20 cellular contexts compared by ENCODE assay signal in the genomic region with DNA sequence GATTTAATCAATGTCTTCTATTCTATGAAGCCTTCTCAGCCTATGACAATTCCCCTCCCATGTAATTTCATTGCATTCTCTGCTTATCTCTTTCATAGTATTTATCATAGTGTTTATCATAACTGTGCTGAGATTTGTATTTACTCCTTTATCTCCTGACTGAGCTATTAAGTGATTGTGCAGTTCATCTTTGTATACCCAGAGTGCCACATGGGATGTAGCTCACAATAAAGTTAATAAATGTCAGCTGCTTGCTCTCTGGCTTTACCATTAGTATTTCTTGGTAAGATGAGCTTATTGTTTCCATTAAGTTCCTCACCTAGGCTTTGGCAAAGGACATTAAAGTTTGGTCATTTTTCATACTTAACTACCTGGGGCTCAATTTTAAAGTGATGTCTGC.
A peak's percentile ranks its signal among the peaks of the same experiment; 100 is the strongest.
DNase-seq lines count a peak whose midpoint lies in the region; ATAC-seq and TF ChIP-seq lines count a peak whose summit lies in the region.
"Had no signal": no experiment of that assay in that cellular context is flagged by ENCODE, and none has a peak within 500 bp of the region (broad histone marks: within the 10 kb centered on the region; RNA-seq: fewer than 3 reads in every experiment).

No MANE protein-coding gene starts in this region.

- DNase-seq in NCI-H2196 (lab: John Stamatoyannopoulos, UW; ENCODE audit: unreplicated experiment), result peak; percentile 43
- no peak for DNase-seq in NCI-H2196 treated with DMSO at 0.1 percent for 48 hours (lab: John Stamatoyannopoulos, UW; ENCODE audit: unreplicated experiment)
- DNase-seq in NCI-H748 treated with DMSO at 0.1 percent for 48 hours (lab: John Stamatoyannopoulos, UW), result peak; percentile 68
- DNase-seq: CD4-positive, CD25-positive, alpha-beta regulatory T cell; DMS53; HCEC 1CT; IMR-90; KG1; MM.1S; NCI-H1694 treated with DMSO at 0.1 percent for 48 hours; NCI-H2081 treated with DMSO at 0.1 percent for 48 hours; NCI-H226; NCI-H524; SIG-M5 had no signal

- TF ChIP-seq CTCF in VCaP (conservative IDR thresholded peaks at IDR 0.05), result no peak

- ATAC-seq in GM21423 (IDR thresholded peaks at IDR 0.05; ENCODE audit: unreplicated experiment) (no peak), HG03520 (IDR thresholded peaks at IDR 0.05; ENCODE audit: unreplicated experiment) (no peak)
- no peak for ATAC-seq in activated CD4-positive, CD25-positive, alpha-beta regulatory T cell treated with anti-CD3 and anti-CD28 coated beads, Interleukin-2, amount 50 U/mL, for 24 hours
- ATAC-seq: Panc1 had no signal

- peak overlapping the region; percentile 46 for H3K27ac ChIP-seq in VCaP
- H3K27ac ChIP-seq: BLaER1 had no signal
